In genomic region chr22:19398680-19399079, GRCh38 we compare ENCODE assay signal across 20 cellular contexts.
"Had no signal": no experiment of that assay in that cellular context is flagged by ENCODE, and none has a peak within 500 bp of the region (broad histone marks: within the 10 kb centered on the region; RNA-seq: fewer than 3 reads in every experiment).

No MANE protein-coding gene starts in this region.

- H3K4me3 ChIP-seq: PC-9 had no signal

- H3K27ac ChIP-seq: brain microvascular endothelial cell, PC-9 had no signal

- H3K27me3 Mint-ChIP-seq: activated CD4-positive, alpha-beta T cell treated with anti-CD3 and anti-CD28 coated beads, Interleukin-2, amount 10 ng/mL, durations not matched to agents 24 days and 14 days; activated CD8-positive, alpha-beta T cell treated with anti-CD3 and anti-CD28 coated beads for 36 hours; activated naive CD8-positive, alpha-beta T cell; T-helper 17 cell had no signal

- H3K4me1 Mint-ChIP-seq: activated CD4-positive, alpha-beta T cell treated with anti-CD3 and anti-CD28 coated beads, Interleukin-2, amount 10 ng/mL, durations not matched to agents 24 days and 14 days; WTC11 had no signal

- H3K9me3 Mint-ChIP-seq: activated CD4-positive, alpha-beta T cell treated with anti-CD3 and anti-CD28 coated beads, Interleukin-2, amount 10 ng/mL, durations not matched to agents 24 days and 14 days; activated CD8-positive, alpha-beta T cell treated with anti-CD3 and anti-CD28 coated beads for 36 hours; activated T-cell treated with anti-CD3 and anti-CD28 coated beads, Interleukin-2, amount 50 U/mL, for 72 hours; WTC11 had no signal

- DNase-seq: activated CD4-positive, alpha-beta T cell treated with anti-CD3 and anti-CD28 coated beads, Interleukin-2, amount 10 ng/mL, durations not matched to agents 24 days and 14 days; activated CD4-positive, CD25-positive, alpha-beta regulatory T cell treated with anti-CD3 and anti-CD28 coated beads, Interleukin-2, amount 50 U/mL, for 72 hours; activated CD8-positive, alpha-beta memory T cell treated with anti-CD3 and anti-CD28 coated beads, Interleukin-2, amount 50 U/mL, for 4 hours; activated CD8-positive, alpha-beta T cell treated with anti-CD3 and anti-CD28 coated beads for 36 hours; activated naive CD4-positive, alpha-beta T cell treated with Interleukin-2 at 50 U/mL for 16 hours; activated T-cell treated with anti-CD3 and anti-CD28 coated beads, Interleukin-2, amount 50 U/mL, for 72 hours; amygdala; brain microvascular endothelial cell; cerebellar nuclear complex; Karpas-422; MM.1S; NCI-H1105; NCI-H1436; NCI-H2029 treated with DMSO at 0.1 percent for 48 hours; PC-9; SIG-M5; T-helper 17 cell; T-helper 9 cell had no signal

- ATAC-seq: activated CD8-positive, alpha-beta T cell treated with anti-CD3 and anti-CD28 coated beads for 36 hours; activated T-cell treated with anti-CD3 and anti-CD28 coated beads, Interleukin-2, amount 50 U/mL, for 72 hours; T-helper 17 cell; WTC11 had no signal

- H3K4me3 Mint-ChIP-seq: activated CD4-positive, alpha-beta T cell treated with anti-CD3 and anti-CD28 coated beads, Interleukin-2, amount 10 ng/mL, durations not matched to agents 24 days and 14 days; activated CD8-positive, alpha-beta T cell treated with anti-CD3 and anti-CD28 coated beads for 36 hours; activated naive CD8-positive, alpha-beta T cell; activated T-cell treated with anti-CD3 and anti-CD28 coated beads, Interleukin-2, amount 50 U/mL, for 72 hours; T-helper 17 cell; WTC11 had no signal

- H3K4me2 ChIP-seq: PC-9 had no signal

- H2AFZ ChIP-seq: PC-9 had no signal

- H3K27me3 ChIP-seq: brain microvascular endothelial cell had no signal

- H3K27ac Mint-ChIP-seq: activated CD4-positive, alpha-beta T cell treated with anti-CD3 and anti-CD28 coated beads, Interleukin-2, amount 10 ng/mL, durations not matched to agents 24 days and 14 days; activated CD8-positive, alpha-beta T cell treated with anti-CD3 and anti-CD28 coated beads for 36 hours; activated naive CD8-positive, alpha-beta T cell; activated T-cell treated with anti-CD3 and anti-CD28 coated beads, Interleukin-2, amount 50 U/mL, for 72 hours; T-helper 17 cell; WTC11 had no signal
